ENCODE assay signal across 36 cellular contexts in genomic region chr6:116859264-116859663, GRCh38. TPM values are rescaled to one million over a fixed set of nuclear protein-coding genes. Genes with fewer than 3 reads are reported as not detected.
"Had no signal": no experiment of that assay in that cellular context is flagged by ENCODE, and none has a peak within 500 bp of the region (broad histone marks: within the 10 kb centered on the region; RNA-seq: fewer than 3 reads in every experiment).

No MANE protein-coding gene starts in this region.

- H3K4me1 ChIP-seq: esophagus squamous epithelium, heart right ventricle, left lung, parathyroid adenoma, sigmoid colon, stomach, thyroid gland, vagina had no signal

- ATAC-seq: effector memory CD8-positive, alpha-beta T cell; heart right ventricle; left cardiac atrium; left lung; mucosa of descending colon; natural killer cell treated with Interleukin-12 subunit alpha and Interleukin-12 subunit beta and Interleukin-15 and Interleukin-18, amount 100 ng/mL, for 72 hours; stimulated activated effector memory CD8-positive, alpha-beta T cell treated with anti-CD3 and anti-CD28 coated beads, Interleukin-12 subunit alpha, Interleukin-12 subunit beta, amount 100 ng/mL, for 72 hours had no signal

- H3K27me3 ChIP-seq: esophagus squamous epithelium, heart right ventricle, left lung, neutrophil, sigmoid colon, stomach, thyroid gland, vagina had no signal

- H2AFZ ChIP-seq: parathyroid adenoma had no signal

- FAIRE-seq: islet of Langerhans had no signal

- H3K36me3 ChIP-seq: esophagus squamous epithelium, heart right ventricle, left lung, neutrophil, sigmoid colon, stomach, thyroid gland, vagina had no signal

- H3K79me2 ChIP-seq: parathyroid adenoma had no signal

- H3K27ac ChIP-seq: esophagus squamous epithelium, heart right ventricle, left lung, neutrophil, parathyroid adenoma, sigmoid colon, stomach, thyroid gland, vagina had no signal

- DNase-seq: effector memory CD8-positive, alpha-beta T cell; erythroblast; esophagus squamous epithelium; foreskin melanocyte; glutamatergic neuron; heart right ventricle; hippocampal formation; left cardiac atrium; left lung; mesenchymal stem cell; mucosa of descending colon; naive B cell; sigmoid colon; stimulated activated CD4-positive, alpha-beta T cell treated with anti-CD3 and anti-CD28 coated beads, Interleukin-2, amount 100 ng/mL, for 24 hours; stimulated activated CD4-positive, alpha-beta T cell treated with anti-CD3 and anti-CD28 coated beads, Interleukin-4, amount 100 ng/mL, for 24 hours; stimulated activated naive CD4-positive, alpha-beta T cell treated with Interleukin-2 at 50 U/mL for 16 hours; stomach; thyroid gland; trophoblast cell had no signal

- H3K9me3 ChIP-seq: neutrophil, thyroid gland, vagina had no signal

- H3K4me3 ChIP-seq: esophagus squamous epithelium, heart right ventricle, left lung, mucosa of descending colon, sigmoid colon, stomach, thyroid gland, vagina had no signal

- H3K9ac ChIP-seq: parathyroid adenoma had no signal

RNA-seq across cellular contexts. Expression of gene RFX6, which starts 17.8 kb away (rescaled TPM):
- total RNA-seq: dermis microvascular lymphatic vessel endothelial cell; esophagus squamous epithelium; heart right ventricle; kidney epithelial cell; left cardiac atrium; left lung; lower leg skin; lung microvascular endothelial cell; natural killer cell treated with Interleukin-12 subunit alpha and Interleukin-12 subunit beta and Interleukin-15 and Interleukin-18, amount 100 ng/mL, for 72 hours; neural crest cell; osteoblast; sigmoid colon; skeletal muscle tissue; subcutaneous adipose tissue; temporal lobe; thyroid gland; ureter; vagina had no signal
- polyA plus RNA-seq: heart right ventricle had no signal

RNA-seq across cellular contexts. Expression of gene GPRC6A, which starts 30.4 kb away (rescaled TPM):
- total RNA-seq: dermis microvascular lymphatic vessel endothelial cell; esophagus squamous epithelium; heart right ventricle; kidney epithelial cell; left cardiac atrium; lower leg skin; lung microvascular endothelial cell; natural killer cell treated with Interleukin-12 subunit alpha and Interleukin-12 subunit beta and Interleukin-15 and Interleukin-18, amount 100 ng/mL, for 72 hours; neural crest cell; osteoblast; progenitor cell of endocrine pancreas; sigmoid colon; skeletal muscle tissue; stomach; subcutaneous adipose tissue; temporal lobe; thyroid gland; ureter; vagina had no signal
- polyA plus RNA-seq: heart right ventricle, sigmoid colon, stomach had no signal
